11 cellular contexts compared by ENCODE assay signal in genomic region chr2:15713475-15713874, GRCh38.
"Had no signal": no experiment of that assay in that cellular context is flagged by ENCODE, and none has a peak within 500 bp of the region (broad histone marks: within the 10 kb centered on the region; RNA-seq: fewer than 3 reads in every experiment).

No MANE protein-coding gene starts in this region.

- H3K4me2 ChIP-seq: GM23338 had no signal

- H3K27ac ChIP-seq: GM23248 had no signal

- H3K4me1 ChIP-seq: HAP-1 had no signal

- H3K36me3 ChIP-seq: HAP-1 had no signal

- H3K4me3 Mint-ChIP-seq: GM23338, H9, HFFc6 had no signal

- ATAC-seq: GM23338, HCT116 had no signal

- H3K4me3 ChIP-seq: GM23248, GM23338, HAP-1 had no signal

- H3K9ac ChIP-seq: GM23248 had no signal

- H3K9me3 Mint-ChIP-seq: GM23338, H9, HFFc6 had no signal

- H3K9me3 ChIP-seq: HAP-1 had no signal

- DNase-seq: GM23248, GOT3, H7, H9, HCEC 1CT, HFFc6 had no signal

- H2AFZ ChIP-seq: GM23248, GM23338 had no signal

- H3K4me1 Mint-ChIP-seq: GM23338 had no signal

- H3K27ac Mint-ChIP-seq: GM23338, H9, HFFc6 had no signal

- FAIRE-seq: H1, H54 had no signal
